In the genomic region with DNA sequence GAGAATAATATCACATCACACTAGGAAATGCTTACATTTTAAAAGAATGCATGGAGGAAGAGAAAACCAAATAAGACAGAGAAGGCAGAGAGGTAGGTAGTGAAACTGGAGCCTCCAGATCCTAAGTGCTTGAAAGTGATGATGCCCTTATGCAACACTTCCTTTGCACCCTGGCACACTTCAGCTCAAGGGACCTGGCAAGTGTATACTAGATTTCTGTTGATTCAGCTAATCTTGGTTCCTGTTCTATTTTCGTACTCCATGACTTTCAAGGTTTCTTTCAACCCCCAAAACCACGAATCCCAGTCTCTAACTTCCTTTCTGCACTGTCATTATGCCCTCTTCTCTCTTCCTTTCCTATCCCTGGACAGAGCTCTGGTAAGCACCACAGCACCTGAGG, we compare ENCODE assay signal across 2 cellular contexts.
TF ChIP-seq lines count a peak whose summit lies in the region.

No MANE protein-coding gene starts in this region.

TF ChIP-seq in GM23338, 12 proteins besides CTCF, POLR2A, EP300 and RAD21 (continues in another document):
- TF ChIP-seq EZH2phosphoT487 (IDR thresholded peaks at IDR 0.05; ENCODE audit: unreplicated experiment) (no peak), ETS1 (IDR thresholded peaks at IDR 0.05) (no peak), ZNF462 (CRISPR knock-in tag; IDR thresholded peaks at IDR 0.05) (no peak), ZNF331 (CRISPR knock-in tag; IDR thresholded peaks at IDR 0.05; ENCODE audit: low read depth) (no peak), CREB1 (CRISPR knock-in tag; IDR thresholded peaks at IDR 0.05; ENCODE audit: low read depth) (no peak), NANOG (IDR thresholded peaks at IDR 0.05; ENCODE audit: borderline replicate concordance) (no peak), ZNF114 (CRISPR knock-in tag; IDR thresholded peaks at IDR 0.05) (no peak), POLR2AphosphoS5 (IDR thresholded peaks at IDR 0.05; ENCODE audit: low read depth) (no peak), STAT1 (IDR thresholded peaks at IDR 0.05; ENCODE audit: unreplicated experiment) (no peak)
- TF ChIP-seq, protein P1, sequence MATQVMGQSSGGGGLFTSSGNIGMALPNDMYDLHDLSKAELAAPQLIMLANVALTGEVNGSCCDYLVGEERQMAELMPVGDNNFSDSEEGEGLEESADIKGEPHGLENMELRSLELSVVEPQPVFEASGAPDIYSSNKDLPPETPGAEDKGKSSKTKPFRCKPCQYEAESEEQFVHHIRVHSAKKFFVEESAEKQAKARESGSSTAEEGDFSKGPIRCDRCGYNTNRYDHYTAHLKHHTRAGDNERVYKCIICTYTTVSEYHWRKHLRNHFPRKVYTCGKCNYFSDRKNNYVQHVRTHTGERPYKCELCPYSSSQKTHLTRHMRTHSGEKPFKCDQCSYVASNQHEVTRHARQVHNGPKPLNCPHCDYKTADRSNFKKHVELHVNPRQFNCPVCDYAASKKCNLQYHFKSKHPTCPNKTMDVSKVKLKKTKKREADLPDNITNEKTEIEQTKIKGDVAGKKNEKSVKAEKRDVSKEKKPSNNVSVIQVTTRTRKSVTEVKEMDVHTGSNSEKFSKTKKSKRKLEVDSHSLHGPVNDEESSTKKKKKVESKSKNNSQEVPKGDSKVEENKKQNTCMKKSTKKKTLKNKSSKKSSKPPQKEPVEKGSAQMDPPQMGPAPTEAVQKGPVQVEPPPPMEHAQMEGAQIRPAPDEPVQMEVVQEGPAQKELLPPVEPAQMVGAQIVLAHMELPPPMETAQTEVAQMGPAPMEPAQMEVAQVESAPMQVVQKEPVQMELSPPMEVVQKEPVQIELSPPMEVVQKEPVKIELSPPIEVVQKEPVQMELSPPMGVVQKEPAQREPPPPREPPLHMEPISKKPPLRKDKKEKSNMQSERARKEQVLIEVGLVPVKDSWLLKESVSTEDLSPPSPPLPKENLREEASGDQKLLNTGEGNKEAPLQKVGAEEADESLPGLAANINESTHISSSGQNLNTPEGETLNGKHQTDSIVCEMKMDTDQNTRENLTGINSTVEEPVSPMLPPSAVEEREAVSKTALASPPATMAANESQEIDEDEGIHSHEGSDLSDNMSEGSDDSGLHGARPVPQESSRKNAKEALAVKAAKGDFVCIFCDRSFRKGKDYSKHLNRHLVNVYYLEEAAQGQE (IDR thresholded peaks at IDR 0.05; ENCODE audit: unreplicated experiment), result no peak

TF ChIP-seq in K562, 482 proteins besides CTCF, POLR2A, EP300 and RAD21:
- peak; percentile 59 for TF ChIP-seq C11orf30 (IDR thresholded peaks at IDR 0.05; ENCODE audit: low read depth)
- peak; percentile 70 for TF ChIP-seq ZNF316 (IDR thresholded peaks at IDR 0.05)
- no peak for TF ChIP-seq MAZ (CRISPR knock-in tag; conservative IDR thresholded peaks at IDR 0.05 in 1 of 2, IDR thresholded peaks at IDR 0.05 in 1 of 2)
- no peak for TF ChIP-seq ATF2 (CRISPR knock-in tag; IDR thresholded peaks at IDR 0.05)
